8 cellular contexts compared by ENCODE assay signal in the genomic region with DNA sequence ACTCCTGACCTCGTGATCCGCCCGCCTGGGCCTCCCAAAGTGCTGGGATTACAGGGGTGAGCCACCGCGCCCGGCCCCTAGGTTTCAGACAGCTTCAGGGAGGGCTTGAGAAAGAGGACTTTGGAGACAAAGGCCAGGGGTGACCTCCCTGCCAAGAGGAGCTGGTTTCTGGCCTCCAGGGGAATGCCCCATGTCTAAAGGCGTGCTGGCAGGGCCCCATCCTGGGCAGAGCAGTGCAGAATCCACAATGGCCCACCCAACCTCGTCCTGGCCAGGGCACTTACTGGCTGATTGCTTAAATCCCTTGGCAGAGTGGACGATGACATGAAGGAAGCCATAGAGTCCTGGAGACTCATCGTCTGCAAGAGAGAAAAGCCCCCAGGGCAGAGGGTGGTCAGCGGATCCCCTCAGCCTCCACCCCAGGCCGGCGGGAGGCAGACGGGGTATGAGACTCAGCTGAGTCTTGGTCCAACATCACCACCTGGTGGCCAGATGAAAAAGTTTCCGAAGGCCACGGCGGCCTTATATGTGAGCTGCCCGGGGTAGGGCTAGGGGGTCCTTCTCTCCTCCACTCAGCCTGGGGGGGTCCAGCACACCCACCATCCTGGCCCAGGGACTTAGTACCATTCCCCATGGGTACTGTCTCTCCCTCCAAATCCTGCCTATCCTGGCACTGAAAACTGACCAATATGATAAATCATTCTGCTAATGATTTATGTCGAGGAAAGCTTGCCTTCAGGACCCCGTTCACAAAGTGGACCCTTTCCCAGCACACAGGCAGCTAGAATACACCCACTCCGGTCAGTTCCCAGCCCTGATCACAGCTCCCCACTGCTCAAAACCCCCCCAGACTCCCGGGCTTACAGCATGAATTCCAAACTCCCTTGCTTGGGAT. TPM values are rescaled to one million over a fixed set of nuclear protein-coding genes. Genes with fewer than 3 reads are reported as not detected.
DNase-seq lines count a peak whose midpoint lies in the region; ATAC-seq and TF ChIP-seq lines count a peak whose summit lies in the region.

No MANE protein-coding gene starts in this region.

- H3K27ac ChIP-seq in esophagus muscularis mucosa (replicated peaks in 1 of 4), result peak overlapping the region; percentile 17 to 57 (median 36)
- peak overlapping the region in 1 of 4 donors; percentile 45 for H3K27ac ChIP-seq in upper lobe of left lung

- H3K27me3 Mint-ChIP-seq in nephron (ENCODE audit: low read depth), result peaks cover 3% of the 10 kb centered on the region

- H3K4me3 ChIP-seq in esophagus muscularis mucosa, result no peak overlapping the region
- no peak overlapping the region for H3K4me3 ChIP-seq in upper lobe of left lung

- WGBS in esophagus muscularis mucosa, result 54% methylated on average over 15 of the region's 22 CpGs
- 56 to 57% methylated on average over 20 to 21 of the region's 22 CpGs for WGBS in upper lobe of left lung, 2 donors

- ATAC-seq in upper lobe of left lung (ENCODE audit: low FRiP score in 2 of 2) (peak; percentile 63 to 76), GM18858 (IDR thresholded peaks at IDR 0.05; ENCODE audit: unreplicated experiment) (no peak), GM21576 (IDR thresholded peaks at IDR 0.05; ENCODE audit: unreplicated experiment) (no peak)

- no peaks in the 10 kb centered on the region for H3K27me3 ChIP-seq in esophagus muscularis mucosa
- H3K27me3 ChIP-seq in upper lobe of left lung, result no peaks in the 10 kb centered on the region

- peak; percentile 89 for DNase-seq in GM03348 (ENCODE audit: low spot score)
- DNase-seq in NCI-H1105 (lab: John Stamatoyannopoulos, UW), result peak; percentile 24
- DNase-seq in activated CD8-positive, alpha-beta memory T cell treated with anti-CD3 and anti-CD28 coated beads, Interleukin-2, amount 50 U/mL, for 4 hours, result peak; percentile 44
- peak; percentile 95 for DNase-seq in esophagus muscularis mucosa (ENCODE audit: extremely low spot score)
- peak in 1 of 2 donors; percentile 57 for DNase-seq in upper lobe of left lung

- peak; percentile 76 to 82 (median 81) for TF ChIP-seq CTCF in esophagus muscularis mucosa (IDR thresholded peaks at IDR 0.05)
- TF ChIP-seq CTCF in nephron (IDR thresholded peaks at IDR 0.05; ENCODE audit: unreplicated experiment in 3 of 3), result peak; percentile 72 to 85 (median 78)
- peak; percentile 71 to 78 (median 73) for TF ChIP-seq CTCF in upper lobe of left lung (IDR thresholded peaks at IDR 0.05)

- no peaks in the 10 kb centered on the region for H3K9me3 Mint-ChIP-seq in nephron

- no peaks in the 10 kb centered on the region for H3K9me3 ChIP-seq in esophagus muscularis mucosa
- H3K9me3 ChIP-seq in upper lobe of left lung, result no peaks in the 10 kb centered on the region

- H3K27ac Mint-ChIP-seq in nephron, result peak overlapping the region; percentile 51 to 87 (median 58)

- H3K36me3 ChIP-seq in esophagus muscularis mucosa, result peaks cover 31 to 72% (median 63%) of the 10 kb centered on the region in 4 donors
- peaks cover 6 to 72% (median 57%) of the 10 kb centered on the region in 4 donors for H3K36me3 ChIP-seq in upper lobe of left lung

- intact Hi-C loops in esophagus muscularis mucosa (cut with DNase I), result loop anchor here (2.0 kb wide), 1 partner anchor 261 kb away; no protein-coding TSS in a partner anchor

- TF ChIP-seq POLR2A in esophagus muscularis mucosa (IDR thresholded peaks at IDR 0.05; ENCODE audit: low read depth) (no peak), upper lobe of left lung (IDR thresholded peaks at IDR 0.05) (no peak)

- H3K4me1 Mint-ChIP-seq in nephron, result peaks cover 24% of the 10 kb centered on the region

- H3K4me1 ChIP-seq in esophagus muscularis mucosa (peaks cover 6 to 18% (median 15%) of the 10 kb centered on the region in 4 donors), upper lobe of left lung (peaks cover 0 to 8% (median 5%) of the 10 kb centered on the region in 4 donors)

- TF ChIP-seq EP300 in esophagus muscularis mucosa (IDR thresholded peaks at IDR 0.05) (no peak), upper lobe of left lung (IDR thresholded peaks at IDR 0.05) (no peak)

- H3K4me3 Mint-ChIP-seq in nephron, result no peak overlapping the region

- H3K36me3 Mint-ChIP-seq in nephron (ENCODE audit: low read depth), result peaks cover 43% of the 10 kb centered on the region

RNA-seq across cellular contexts. Expression of a gene that starts 59.1 kb away (rescaled TPM):
- total RNA-seq in esophagus muscularis mucosa (10 to 100 TPM; 14.1 to 17.9 (median 15.8) TPM), upper lobe of left lung (10 to 100 TPM in 2 of 6 donors, 1 to 10 TPM in 4; 6.3 to 13.5 (median 8.9) TPM)

Comparison
In these comparisons a context has a peak if more than half of its experiments do, and no peak if none do; other contexts are left out.
1. ATAC-seq: peak in upper lobe of left lung (2 of 2); none in GM18858 (single experiment) and GM21576 (single experiment).
2. Peak in every context shown above with its lines, with median percentiles within 50 percentile points of each other: CTCF ChIP-seq.